Comparison of ENCODE assay signal across 1 cellular context in the genomic region with DNA sequence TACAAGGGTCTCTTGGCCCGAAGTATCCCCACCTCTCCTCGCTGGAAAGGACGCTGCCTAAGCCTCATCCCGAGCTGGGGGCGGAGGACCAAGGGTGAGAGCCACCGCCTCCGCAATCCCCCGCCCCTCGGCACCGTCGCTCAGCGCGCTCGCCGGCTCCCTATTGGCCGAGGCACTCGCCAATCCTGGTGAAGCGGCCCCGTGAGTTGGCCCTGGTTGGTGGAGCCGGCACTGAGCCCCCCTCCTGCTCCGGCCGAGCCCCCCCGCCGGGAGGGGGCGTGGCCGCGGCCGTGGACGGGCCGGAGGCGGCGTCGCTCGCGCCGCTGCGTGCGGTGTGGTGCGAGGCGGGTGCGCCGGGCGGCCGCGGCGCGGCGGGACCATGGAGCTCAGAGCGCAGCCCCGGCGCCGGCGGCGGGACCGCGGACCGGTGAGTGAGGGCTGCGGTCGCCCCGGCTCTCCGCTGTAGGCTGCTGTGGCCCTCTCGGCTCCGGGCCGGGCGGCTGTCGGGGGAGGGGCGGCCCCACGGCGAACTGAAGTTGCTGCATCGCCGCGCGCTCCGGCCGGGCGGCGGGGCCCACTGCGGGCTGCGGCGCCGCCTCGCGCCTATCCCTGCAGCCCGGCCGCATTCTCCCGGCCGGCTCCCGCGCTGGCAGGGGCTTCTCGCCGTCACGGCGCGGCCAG.
TF ChIP-seq lines count a peak whose summit lies in the region.

A gene with protein sequence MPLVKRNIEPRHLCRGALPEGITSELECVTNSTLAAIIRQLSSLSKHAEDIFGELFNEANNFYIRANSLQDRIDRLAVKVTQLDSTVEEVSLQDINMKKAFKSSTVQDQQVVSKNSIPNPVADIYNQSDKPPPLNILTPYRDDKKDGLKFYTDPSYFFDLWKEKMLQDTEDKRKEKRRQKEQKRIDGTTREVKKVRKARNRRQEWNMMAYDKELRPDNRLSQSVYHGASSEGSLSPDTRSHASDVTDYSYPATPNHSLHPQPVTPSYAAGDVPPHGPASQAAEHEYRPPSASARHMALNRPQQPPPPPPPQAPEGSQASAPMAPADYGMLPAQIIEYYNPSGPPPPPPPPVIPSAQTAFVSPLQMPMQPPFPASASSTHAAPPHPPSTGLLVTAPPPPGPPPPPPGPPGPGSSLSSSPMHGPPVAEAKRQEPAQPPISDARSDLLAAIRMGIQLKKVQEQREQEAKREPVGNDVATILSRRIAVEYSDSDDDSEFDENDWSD (plus strand): TSS at position 291 of the 681 bp plus-strand sequence. CDS start 84,588 bp downstream, outside the sequence.

TF ChIP-seq in K562, 482 proteins besides CTCF, POLR2A, EP300 and RAD21 (continued from another document and continues in another):
- TF ChIP-seq ZMIZ1 (IDR thresholded peaks at IDR 0.05; ENCODE audit: low read depth in 2 of 2, low read length in 2 of 2) (no peak), THRAP3 (IDR thresholded peaks at IDR 0.05; ENCODE audit: borderline replicate concordance) (no peak), PURB (CRISPR knock-in tag; IDR thresholded peaks at IDR 0.05; ENCODE audit: low read depth) (no peak), STAT5A (IDR thresholded peaks at IDR 0.05; ENCODE audit: borderline replicate concordance, low read length) (no peak), MECOM (CRISPR knock-in tag; IDR thresholded peaks at IDR 0.05) (no peak), CBX1 (IDR thresholded peaks at IDR 0.05; ENCODE audit: low read depth) (no peak), CREB1 (IDR thresholded peaks at IDR 0.05) (no peak), CREB1 (CRISPR knock-in tag; IDR thresholded peaks at IDR 0.05) (no peak), E2F6 (IDR thresholded peaks at IDR 0.05; ENCODE audit: borderline replicate concordance in 1 of 2, extremely low read depth in 1 of 2, insufficient read depth in 1 of 2, insufficient read length in 1 of 2, low read depth in 1 of 2, low read length in 1 of 2, poor library complexity in 1 of 2, severe bottlenecking in 1 of 2) (peak in 1 of 2 experiments; percentile 74), ZNF140 (CRISPR knock-in tag; IDR thresholded peaks at IDR 0.05) (no peak), ZBTB26 (CRISPR knock-in tag; IDR thresholded peaks at IDR 0.05) (no peak), C11orf30 (IDR thresholded peaks at IDR 0.05; ENCODE audit: low read depth) (no peak), ZNF124 (CRISPR knock-in tag; IDR thresholded peaks at IDR 0.05) (no peak), KLF10 (CRISPR knock-in tag; IDR thresholded peaks at IDR 0.05) (no peak), ZNF212 (CRISPR knock-in tag; IDR thresholded peaks at IDR 0.05) (no peak), ZNF444 (CRISPR knock-in tag; IDR thresholded peaks at IDR 0.05) (no peak), ZNF280A (IDR thresholded peaks at IDR 0.05; ENCODE audit: low read depth, partially characterized antibody) (no peak), TEAD1 (CRISPR knock-in tag; IDR thresholded peaks at IDR 0.05) (no peak), TAF9B (IDR thresholded peaks at IDR 0.05; ENCODE audit: partially characterized antibody) (no peak), MBD2 (IDR thresholded peaks at IDR 0.05; ENCODE audit: borderline replicate concordance, low read depth) (peak; percentile 23; the same call in 1 of the 2 replicates), CREM (IDR thresholded peaks at IDR 0.05; ENCODE audit: low read depth) (0 out of 2 replicates have a peak, but pooled peaks have one; percentile 20), CEBPG (CRISPR knock-in tag; IDR thresholded peaks at IDR 0.05) (no peak), CEBPG (tag; conservative IDR thresholded peaks at IDR 0.05 in 1 of 2, IDR thresholded peaks at IDR 0.05 in 1 of 2) (no peak), CHD2 (IDR thresholded peaks at IDR 0.05; ENCODE audit: low read depth, low read length) (0 out of 2 replicates have a peak, but pooled peaks have one; percentile 48), BCOR (IDR thresholded peaks at IDR 0.05) (no peak), SNRNP70 (optimal IDR thresholded peaks at IDR 0.05; ENCODE audit: low read depth, low read length) (no peak), ASH1L (IDR thresholded peaks at IDR 0.05; ENCODE audit: borderline replicate concordance, low read depth, partially characterized antibody) (no peak), RBM22 (IDR thresholded peaks at IDR 0.05; ENCODE audit: low read depth, low read length, poor library complexity, severe bottlenecking) (no peak), KDM1A (IDR thresholded peaks at IDR 0.05) (no peak), HNRNPK (IDR thresholded peaks at IDR 0.05; ENCODE audit: low read depth, low read length, poor library complexity, severe bottlenecking) (no peak), PCBP2 (IDR thresholded peaks at IDR 0.05; ENCODE audit: low read depth, low read length, poor library complexity, severe bottlenecking) (no peak), SMAD3 (CRISPR knock-in tag; conservative IDR thresholded peaks at IDR 0.05) (no peak), ZNF695 (CRISPR knock-in tag; IDR thresholded peaks at IDR 0.05) (no peak)
- TF ChIP-seq, protein P1, sequence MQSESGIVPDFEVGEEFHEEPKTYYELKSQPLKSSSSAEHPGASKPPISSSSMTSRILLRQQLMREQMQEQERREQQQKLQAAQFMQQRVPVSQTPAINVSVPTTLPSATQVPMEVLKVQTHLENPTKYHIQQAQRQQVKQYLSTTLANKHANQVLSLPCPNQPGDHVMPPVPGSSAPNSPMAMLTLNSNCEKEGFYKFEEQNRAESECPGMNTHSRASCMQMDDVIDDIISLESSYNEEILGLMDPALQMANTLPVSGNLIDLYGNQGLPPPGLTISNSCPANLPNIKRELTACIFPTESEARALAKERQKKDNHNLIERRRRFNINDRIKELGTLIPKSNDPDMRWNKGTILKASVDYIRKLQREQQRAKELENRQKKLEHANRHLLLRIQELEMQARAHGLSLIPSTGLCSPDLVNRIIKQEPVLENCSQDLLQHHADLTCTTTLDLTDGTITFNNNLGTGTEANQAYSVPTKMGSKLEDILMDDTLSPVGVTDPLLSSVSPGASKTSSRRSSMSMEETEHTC (IDR thresholded peaks at IDR 0.05) = no peak
- TF ChIP-seq, protein P2, sequence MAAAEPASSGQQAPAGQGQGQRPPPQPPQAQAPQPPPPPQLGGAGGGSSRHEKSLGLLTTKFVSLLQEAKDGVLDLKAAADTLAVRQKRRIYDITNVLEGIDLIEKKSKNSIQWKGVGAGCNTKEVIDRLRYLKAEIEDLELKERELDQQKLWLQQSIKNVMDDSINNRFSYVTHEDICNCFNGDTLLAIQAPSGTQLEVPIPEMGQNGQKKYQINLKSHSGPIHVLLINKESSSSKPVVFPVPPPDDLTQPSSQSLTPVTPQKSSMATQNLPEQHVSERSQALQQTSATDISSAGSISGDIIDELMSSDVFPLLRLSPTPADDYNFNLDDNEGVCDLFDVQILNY (CRISPR knock-in tag; IDR thresholded peaks at IDR 0.05) = no peak
- TF ChIP-seq, protein P3, sequence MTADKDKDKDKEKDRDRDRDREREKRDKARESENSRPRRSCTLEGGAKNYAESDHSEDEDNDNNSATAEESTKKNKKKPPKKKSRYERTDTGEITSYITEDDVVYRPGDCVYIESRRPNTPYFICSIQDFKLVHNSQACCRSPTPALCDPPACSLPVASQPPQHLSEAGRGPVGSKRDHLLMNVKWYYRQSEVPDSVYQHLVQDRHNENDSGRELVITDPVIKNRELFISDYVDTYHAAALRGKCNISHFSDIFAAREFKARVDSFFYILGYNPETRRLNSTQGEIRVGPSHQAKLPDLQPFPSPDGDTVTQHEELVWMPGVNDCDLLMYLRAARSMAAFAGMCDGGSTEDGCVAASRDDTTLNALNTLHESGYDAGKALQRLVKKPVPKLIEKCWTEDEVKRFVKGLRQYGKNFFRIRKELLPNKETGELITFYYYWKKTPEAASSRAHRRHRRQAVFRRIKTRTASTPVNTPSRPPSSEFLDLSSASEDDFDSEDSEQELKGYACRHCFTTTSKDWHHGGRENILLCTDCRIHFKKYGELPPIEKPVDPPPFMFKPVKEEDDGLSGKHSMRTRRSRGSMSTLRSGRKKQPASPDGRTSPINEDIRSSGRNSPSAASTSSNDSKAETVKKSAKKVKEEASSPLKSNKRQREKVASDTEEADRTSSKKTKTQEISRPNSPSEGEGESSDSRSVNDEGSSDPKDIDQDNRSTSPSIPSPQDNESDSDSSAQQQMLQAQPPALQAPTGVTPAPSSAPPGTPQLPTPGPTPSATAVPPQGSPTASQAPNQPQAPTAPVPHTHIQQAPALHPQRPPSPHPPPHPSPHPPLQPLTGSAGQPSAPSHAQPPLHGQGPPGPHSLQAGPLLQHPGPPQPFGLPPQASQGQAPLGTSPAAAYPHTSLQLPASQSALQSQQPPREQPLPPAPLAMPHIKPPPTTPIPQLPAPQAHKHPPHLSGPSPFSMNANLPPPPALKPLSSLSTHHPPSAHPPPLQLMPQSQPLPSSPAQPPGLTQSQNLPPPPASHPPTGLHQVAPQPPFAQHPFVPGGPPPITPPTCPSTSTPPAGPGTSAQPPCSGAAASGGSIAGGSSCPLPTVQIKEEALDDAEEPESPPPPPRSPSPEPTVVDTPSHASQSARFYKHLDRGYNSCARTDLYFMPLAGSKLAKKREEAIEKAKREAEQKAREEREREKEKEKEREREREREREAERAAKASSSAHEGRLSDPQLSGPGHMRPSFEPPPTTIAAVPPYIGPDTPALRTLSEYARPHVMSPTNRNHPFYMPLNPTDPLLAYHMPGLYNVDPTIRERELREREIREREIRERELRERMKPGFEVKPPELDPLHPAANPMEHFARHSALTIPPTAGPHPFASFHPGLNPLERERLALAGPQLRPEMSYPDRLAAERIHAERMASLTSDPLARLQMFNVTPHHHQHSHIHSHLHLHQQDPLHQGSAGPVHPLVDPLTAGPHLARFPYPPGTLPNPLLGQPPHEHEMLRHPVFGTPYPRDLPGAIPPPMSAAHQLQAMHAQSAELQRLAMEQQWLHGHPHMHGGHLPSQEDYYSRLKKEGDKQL (CRISPR knock-in tag; IDR thresholded peaks at IDR 0.05; ENCODE audit: borderline replicate concordance) = no peak
- TF ChIP-seq, protein P4, sequence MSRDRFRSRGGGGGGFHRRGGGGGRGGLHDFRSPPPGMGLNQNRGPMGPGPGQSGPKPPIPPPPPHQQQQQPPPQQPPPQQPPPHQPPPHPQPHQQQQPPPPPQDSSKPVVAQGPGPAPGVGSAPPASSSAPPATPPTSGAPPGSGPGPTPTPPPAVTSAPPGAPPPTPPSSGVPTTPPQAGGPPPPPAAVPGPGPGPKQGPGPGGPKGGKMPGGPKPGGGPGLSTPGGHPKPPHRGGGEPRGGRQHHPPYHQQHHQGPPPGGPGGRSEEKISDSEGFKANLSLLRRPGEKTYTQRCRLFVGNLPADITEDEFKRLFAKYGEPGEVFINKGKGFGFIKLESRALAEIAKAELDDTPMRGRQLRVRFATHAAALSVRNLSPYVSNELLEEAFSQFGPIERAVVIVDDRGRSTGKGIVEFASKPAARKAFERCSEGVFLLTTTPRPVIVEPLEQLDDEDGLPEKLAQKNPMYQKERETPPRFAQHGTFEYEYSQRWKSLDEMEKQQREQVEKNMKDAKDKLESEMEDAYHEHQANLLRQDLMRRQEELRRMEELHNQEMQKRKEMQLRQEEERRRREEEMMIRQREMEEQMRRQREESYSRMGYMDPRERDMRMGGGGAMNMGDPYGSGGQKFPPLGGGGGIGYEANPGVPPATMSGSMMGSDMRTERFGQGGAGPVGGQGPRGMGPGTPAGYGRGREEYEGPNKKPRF (IDR thresholded peaks at IDR 0.05; ENCODE audit: low read depth, low read length) = no peak
